In the genomic region with DNA sequence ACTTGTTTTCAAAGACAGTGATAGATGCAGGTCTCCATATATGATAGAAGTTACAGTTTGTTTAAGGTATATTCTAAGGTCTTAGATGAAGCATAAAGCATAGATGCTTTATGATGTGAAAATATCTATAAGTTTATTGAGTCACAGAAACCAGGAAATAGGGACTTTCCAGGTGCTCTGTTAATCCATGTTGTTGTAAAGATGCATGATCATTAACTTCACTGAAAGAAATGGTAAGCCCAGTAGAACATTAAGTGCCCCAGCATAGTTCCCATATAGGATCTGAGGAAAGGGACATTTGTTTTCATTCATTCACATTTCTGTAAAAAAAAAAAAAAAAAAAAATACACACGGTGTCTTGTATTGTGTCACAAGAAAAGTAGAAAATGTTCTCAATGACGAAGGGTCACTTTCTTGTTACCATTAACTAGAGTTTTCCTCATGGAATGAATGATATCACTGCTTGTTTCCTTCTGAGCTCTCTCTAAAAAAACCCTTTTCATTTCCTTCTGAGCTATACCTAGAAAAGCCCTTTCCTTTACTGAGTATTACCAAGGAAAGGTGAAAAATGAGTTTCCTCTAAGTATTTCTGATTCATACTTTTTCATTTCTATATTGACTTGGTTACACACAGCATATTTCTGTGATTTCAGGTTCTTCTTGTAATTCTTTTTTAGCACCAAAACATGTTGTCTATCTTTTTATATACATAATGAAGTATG, we compare ENCODE assay signal across 18 cellular contexts.
"Had no signal": no experiment of that assay in that cellular context is flagged by ENCODE, and none has a peak within 500 bp of the region (broad histone marks: within the 10 kb centered on the region; RNA-seq: fewer than 3 reads in every experiment).

No MANE protein-coding gene starts in this region.

- H3K27ac ChIP-seq: ascending aorta, coronary artery, right atrium auricular region, SJCRH30, thoracic aorta, upper lobe of left lung, VCaP had no signal

- H3K27me3 ChIP-seq: ascending aorta, right atrium auricular region, SJCRH30, upper lobe of left lung had no signal

- H3K4me1 ChIP-seq: ascending aorta, right atrium auricular region, SJCRH30, upper lobe of left lung had no signal

- H3K4me3 ChIP-seq: ascending aorta, coronary artery, right atrium auricular region, SJCRH30, thoracic aorta, upper lobe of left lung had no signal

- H3K36me3 ChIP-seq: ascending aorta, right atrium auricular region, SJCRH30, thoracic aorta, upper lobe of left lung had no signal

- H3K27me3 Mint-ChIP-seq: activated CD4-positive, alpha-beta memory T cell treated with anti-CD3 and anti-CD28 coated beads, Interleukin-2, amount 10 ng/mL, durations not matched to agents 7 days and 5 days; central memory CD8-positive, alpha-beta T cell; progenitor cell of endocrine pancreas had no signal

- DNase-seq: activated CD4-positive, alpha-beta memory T cell treated with anti-CD3 and anti-CD28 coated beads, Interleukin-2, amount 10 ng/mL, durations not matched to agents 7 days and 5 days; activated CD4-positive, alpha-beta T cell treated with anti-CD3 and anti-CD28 coated beads for 1 hour; activated CD8-positive, alpha-beta memory T cell treated with anti-CD3 and anti-CD28 coated beads, Interleukin-2, amount 50 U/mL, for 4 hours; activated naive CD4-positive, alpha-beta T cell; erythroblast; kidney; left ventricle myocardium superior; SJCRH30; stimulated activated CD4-positive, alpha-beta T cell treated with anti-CD3 and anti-CD28 coated beads, Interleukin-15, amount 100 ng/mL, for 24 hours; stimulated activated CD4-positive, alpha-beta T cell treated with anti-CD3 and anti-CD28 coated beads, Interleukin-2, amount 100 ng/mL, for 48 hours; upper lobe of left lung had no signal

- H3K4me1 Mint-ChIP-seq: central memory CD8-positive, alpha-beta T cell had no signal

- H3K4me3 Mint-ChIP-seq: activated CD4-positive, alpha-beta memory T cell treated with anti-CD3 and anti-CD28 coated beads, Interleukin-2, amount 10 ng/mL, durations not matched to agents 7 days and 5 days; central memory CD8-positive, alpha-beta T cell had no signal

- H3K9me3 Mint-ChIP-seq: activated CD4-positive, alpha-beta memory T cell treated with anti-CD3 and anti-CD28 coated beads, Interleukin-2, amount 10 ng/mL, durations not matched to agents 7 days and 5 days had no signal

- H3K27ac Mint-ChIP-seq: activated CD4-positive, alpha-beta memory T cell treated with anti-CD3 and anti-CD28 coated beads, Interleukin-2, amount 10 ng/mL, durations not matched to agents 7 days and 5 days; progenitor cell of endocrine pancreas had no signal

- ATAC-seq: left ventricle myocardium superior had no signal
